ENCODE assay signal across 9 cellular contexts in the genomic region with DNA sequence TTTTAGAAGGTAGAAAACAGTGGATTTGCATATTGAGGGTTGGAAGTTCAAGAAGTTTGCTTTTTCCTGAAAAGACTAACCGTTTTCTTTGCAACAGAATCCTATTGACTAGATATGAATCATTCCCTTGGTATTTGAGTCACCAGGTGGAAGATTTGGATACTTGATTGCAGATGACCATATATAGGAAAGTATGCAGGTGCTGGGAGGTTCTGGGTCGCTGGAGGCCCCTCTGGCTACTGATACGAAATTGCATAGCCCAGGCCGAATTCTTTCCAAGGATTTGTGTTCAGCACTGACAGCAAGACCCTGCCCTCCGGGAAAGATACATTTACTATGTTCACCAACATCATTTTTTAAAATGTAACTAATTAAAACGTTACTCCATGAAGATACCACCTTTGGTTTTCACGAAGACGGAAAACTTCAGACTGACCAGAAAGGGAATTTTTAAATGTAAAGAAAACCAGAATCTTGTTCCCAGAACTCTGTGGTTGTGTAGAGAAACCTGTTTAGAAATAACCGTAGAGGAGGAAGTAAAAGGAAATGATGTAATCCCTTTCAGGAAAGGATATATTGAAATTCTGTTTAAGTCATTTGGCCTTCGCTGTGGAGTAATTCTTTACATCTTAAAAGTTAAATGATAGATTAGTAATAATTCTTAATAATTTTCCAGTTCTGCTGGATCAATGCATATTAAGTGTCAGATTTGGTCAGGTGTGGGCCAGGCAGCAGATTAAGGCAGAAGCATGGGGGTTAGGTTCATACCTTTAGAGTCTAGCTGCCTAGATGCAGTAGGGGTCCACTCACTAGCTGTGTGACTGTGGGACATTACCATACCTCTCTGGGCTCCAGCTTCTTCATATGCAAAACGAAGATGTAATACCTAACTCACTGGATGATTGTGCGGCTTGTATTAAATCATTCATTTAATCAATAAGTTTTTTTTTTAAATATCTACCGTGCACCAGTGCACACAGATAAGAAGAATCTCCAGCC. TPM values are rescaled to one million over a fixed set of nuclear protein-coding genes. Genes with fewer than 3 reads are reported as not detected.
A peak's percentile ranks its signal among the peaks of the same experiment; 100 is the strongest.
DNase-seq lines count a peak whose midpoint lies in the region; ATAC-seq and TF ChIP-seq lines count a peak whose summit lies in the region.
"Had no signal": no experiment of that assay in that cellular context is flagged by ENCODE, and none has a peak within 500 bp of the region (broad histone marks: within the 10 kb centered on the region; RNA-seq: fewer than 3 reads in every experiment).

No MANE protein-coding gene starts in this region.

- no peak for ATAC-seq in GM18858 (IDR thresholded peaks at IDR 0.05; ENCODE audit: unreplicated experiment)

- peak overlapping the region; percentile 70 for H3K4me3 ChIP-seq in choroid plexus epithelial cell (ENCODE audit: low read depth, low read length)

- DNase-seq in DMS53 treated with DMSO at 0.1 percent for 48 hours (lab: John Stamatoyannopoulos, UW; ENCODE audit: unreplicated experiment) (peak; percentile 6), NCI-H1048 (lab: John Stamatoyannopoulos, UW) (peak; percentile 67), choroid plexus epithelial cell (ENCODE audit: low read depth) (peak; percentile 50), mucosa of gallbladder (ENCODE audit: low spot score) (peak; percentile 60), DMS 273 (lab: John Stamatoyannopoulos, UW; ENCODE audit: unreplicated experiment) (no peak), superior temporal gyrus (ENCODE audit: extremely low spot score) (no peak), NCI-H187 (lab: John Stamatoyannopoulos, UW) (no peak)
- DNase-seq: hippocampal formation had no signal

- no peak for TF ChIP-seq CTCF in choroid plexus epithelial cell (conservative IDR thresholded peaks at IDR 0.05; ENCODE audit: low read depth, low read length)

RNA-seq across cellular contexts. Expression of gene ANXA3, which starts 1.1 kb away (rescaled TPM):
- total RNA-seq in mucosa of gallbladder = 41.9 TPM

Comparison
In these comparisons a context has a peak if more than half of its experiments do, and no peak if none do; other contexts are left out.
1. DNase-seq: peak in DMS53 treated with DMSO at 0.1 percent for 48 hours (single experiment), NCI-H1048 (single experiment), choroid plexus epithelial cell (single experiment) and mucosa of gallbladder (single experiment); none in DMS 273 (single experiment), superior temporal gyrus (single experiment) and NCI-H187 (0 of 2).